ENCODE assay signal across 8 cellular contexts in genomic region chr10:119208553-119208940, GRCh38.
DNase-seq lines count a peak whose midpoint lies in the region; ATAC-seq and TF ChIP-seq lines count a peak whose summit lies in the region.

No MANE protein-coding gene starts in this region.

- peaks cover 19% of the 10 kb centered on the region for H3K27me3 ChIP-seq in KMS-11 (ENCODE audit: insufficient read depth, low read depth)
- H3K27me3 ChIP-seq in muscle layer of colon (ENCODE audit: control insufficient read depth in 1 of 2, insufficient read depth in 2 of 2, low read length in 2 of 2), result no peaks in the 10 kb centered on the region

- no peak overlapping the region for H2AFZ ChIP-seq in KMS-11 (ENCODE audit: low read depth)

- H3K79me2 ChIP-seq in KMS-11 (ENCODE audit: insufficient read depth, low read depth), result no peaks in the 10 kb centered on the region

- no peak for ATAC-seq in central memory CD8-positive, alpha-beta T cell (replicated peaks; ENCODE audit: extremely low read depth, poor library complexity, severe bottlenecking)
- no peak for ATAC-seq in GM19328 (IDR thresholded peaks at IDR 0.05; ENCODE audit: unreplicated experiment)
- no peak for ATAC-seq in HG03520 (IDR thresholded peaks at IDR 0.05; ENCODE audit: unreplicated experiment)
- no peak for ATAC-seq in GM21717 (IDR thresholded peaks at IDR 0.05; ENCODE audit: unreplicated experiment)

- no peaks in the 10 kb centered on the region for H3K9me3 ChIP-seq in muscle layer of colon (ENCODE audit: low read length)

- peak; percentile 62 for DNase-seq in AG10803 (ENCODE audit: low read depth)
- DNase-seq in central memory CD8-positive, alpha-beta T cell (ENCODE audit: low spot score in 2 of 2), result no peak
- no peak for DNase-seq in activated effector memory CD4-positive, alpha-beta T cell treated with Interleukin-2 at 50 U/mL for 16 hours

- H3K9ac ChIP-seq in KMS-11, result no peak overlapping the region
- H3K9ac ChIP-seq in muscle layer of colon (ENCODE audit: low read length), result peak overlapping the region; percentile 6

- H4K20me1 ChIP-seq in KMS-11 (ENCODE audit: insufficient read depth), result no peaks in the 10 kb centered on the region

- peak overlapping the region; percentile 88 for H3K27ac Mint-ChIP-seq in central memory CD8-positive, alpha-beta T cell (ENCODE audit: low read depth)

- peaks cover 28% of the 10 kb centered on the region for H3K4me1 Mint-ChIP-seq in central memory CD8-positive, alpha-beta T cell

- no peaks in the 10 kb centered on the region for H3K27me3 Mint-ChIP-seq in central memory CD8-positive, alpha-beta T cell

- H3K36me3 Mint-ChIP-seq in central memory CD8-positive, alpha-beta T cell (ENCODE audit: insufficient read depth), result peaks cover 6% of the 10 kb centered on the region

- no peak for TF ChIP-seq CTCF in AG10803 (conservative IDR thresholded peaks at IDR 0.05; ENCODE audit: low read length)
- TF ChIP-seq CTCF in KMS-11 (conservative IDR thresholded peaks at IDR 0.05; ENCODE audit: low read depth, low read length), result no peak

- no peaks in the 10 kb centered on the region for H3K36me3 ChIP-seq in KMS-11 (ENCODE audit: insufficient read depth)
- no peaks in the 10 kb centered on the region for H3K36me3 ChIP-seq in muscle layer of colon (ENCODE audit: insufficient read depth, low read length)

- H3K4me3 ChIP-seq in AG10803 (ENCODE audit: low read length) (peak overlapping the region; percentile 91), KMS-11 (IDR thresholded peaks at IDR 0.05; ENCODE audit: insufficient read depth, low read depth, low read length) (no peak overlapping the region), muscle layer of colon (ENCODE audit: low read depth in 1 of 2, low read length in 2 of 2) (peak overlapping the region; percentile 64 to 75)

- peak overlapping the region; percentile 69 for H3K4me2 ChIP-seq in KMS-11

- H3K27ac ChIP-seq in KMS-11, result no peak overlapping the region
- peak overlapping the region; percentile 83 for H3K27ac ChIP-seq in muscle layer of colon (ENCODE audit: low read depth, low read length)

- peaks cover 27% of the 10 kb centered on the region for H3K4me1 ChIP-seq in KMS-11 (ENCODE audit: low read depth, poor library complexity, severe bottlenecking)
- peaks cover 56% of the 10 kb centered on the region for H3K4me1 ChIP-seq in muscle layer of colon (ENCODE audit: insufficient read depth, low read length)

- no peaks in the 10 kb centered on the region for H3K9me3 Mint-ChIP-seq in central memory CD8-positive, alpha-beta T cell

- H3K4me3 Mint-ChIP-seq in central memory CD8-positive, alpha-beta T cell, result peak overlapping the region; percentile 81
